18 cellular contexts compared by ENCODE assay signal in the genomic region with DNA sequence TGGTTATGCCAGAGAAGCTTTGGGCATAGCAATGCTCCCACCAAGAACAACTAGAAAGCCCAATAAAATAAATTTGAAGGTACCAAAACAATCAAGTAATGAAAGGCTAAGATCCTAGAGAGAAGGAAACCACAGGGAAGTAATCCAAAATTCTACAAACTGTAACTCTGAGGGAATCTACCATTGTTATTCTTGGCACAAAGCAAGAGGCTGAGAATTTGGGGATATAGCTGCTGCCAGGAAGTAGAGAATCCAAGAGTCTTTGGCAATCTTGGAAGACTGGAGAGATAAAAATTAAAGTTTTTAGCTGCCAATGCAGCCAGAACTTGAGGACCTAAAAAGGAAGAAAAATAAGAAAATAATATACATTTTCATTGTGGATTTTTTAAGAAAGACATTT.
DNase-seq lines count a peak whose midpoint lies in the region; FAIRE-seq and TF ChIP-seq lines count a peak whose summit lies in the region.
"Had no signal": no experiment of that assay in that cellular context is flagged by ENCODE, and none has a peak within 500 bp of the region (broad histone marks: within the 10 kb centered on the region; RNA-seq: fewer than 3 reads in every experiment).

No MANE protein-coding gene starts in this region.

- DNase-seq in AG10803 (ENCODE audit: low read depth) (peak; percentile 90), HS-27A (ENCODE audit: low read depth) (peak; percentile 14), cardiac fibroblast (ENCODE audit: low read depth in 2 of 2) (peak; percentile 71 to 92), iris pigment epithelial cell (ENCODE audit: low read depth) (peak; percentile 47), NCI-H128 (lab: John Stamatoyannopoulos, UW; ENCODE audit: unreplicated experiment) (no peak), T1000 (lab: John Stamatoyannopoulos, UW) (no peak), small intestine (no peak), cerebellum (ENCODE audit: low spot score) (no peak)
- DNase-seq: activated T-cell treated with anti-CD3 and anti-CD28 coated beads, Interleukin-2, amount 50 U/mL, for 72 hours; Calu3; endodermal cell; NCI-H1436; pancreas; T-helper 1 cell; testis had no signal

- no peak overlapping the region for H3K27ac ChIP-seq in small intestine (ENCODE audit: low read depth in 1 of 2, low read length in 1 of 2)
- H3K27ac ChIP-seq: gastroesophageal sphincter, pancreas, skin epidermis, testis had no signal

- no peak overlapping the region for H3K4me3 ChIP-seq in AG10803 (ENCODE audit: low read length)
- no peak overlapping the region for H3K4me3 ChIP-seq in cardiac fibroblast (replicated peaks in 1 of 2; ENCODE audit: low read depth in 2 of 2, low read length in 2 of 2)
- H3K4me3 ChIP-seq in small intestine (ENCODE audit: low read depth in 1 of 2, low read length in 2 of 2): no peak overlapping the region
- H3K4me3 ChIP-seq: gastroesophageal sphincter, GM23338, pancreas, skin epidermis, testis had no signal

- no peaks in the 10 kb centered on the region for H3K9me3 ChIP-seq in small intestine (ENCODE audit: control insufficient read depth, low read depth)
- H3K9me3 ChIP-seq: pancreas, testis had no signal

- no peaks in the 10 kb centered on the region for H3K36me3 ChIP-seq in small intestine (ENCODE audit: control insufficient read depth in 2 of 2, insufficient read depth in 2 of 2, low read length in 2 of 2)
- H3K36me3 ChIP-seq: pancreas had no signal

- no peaks in the 10 kb centered on the region for H3K4me1 ChIP-seq in small intestine (ENCODE audit: control insufficient read depth in 2 of 2, insufficient read depth in 1 of 2, low read depth in 1 of 2, low read length in 1 of 2)
- H3K4me1 ChIP-seq: testis had no signal

- H3K27me3 ChIP-seq in small intestine (ENCODE audit: control insufficient read depth in 2 of 2, insufficient read depth in 2 of 2, low read length in 2 of 2): no peaks in the 10 kb centered on the region
- H3K27me3 ChIP-seq: gastroesophageal sphincter, pancreas, testis had no signal

- no peak for FAIRE-seq in small intestine (lab: Jason Lieb, UNC)
- FAIRE-seq: pancreas had no signal

- no peak for TF ChIP-seq CTCF in AG10803 (conservative IDR thresholded peaks at IDR 0.05; ENCODE audit: low read length)
- no peak for TF ChIP-seq CTCF in cardiac fibroblast (IDR thresholded peaks at IDR 0.05; ENCODE audit: low read depth, low read length)

Comparison
In these comparisons a context has a peak if more than half of its experiments do, and no peak if none do; other contexts are left out.
1. DNase-seq: peak in AG10803 (single experiment), HS-27A (single experiment), cardiac fibroblast (2 of 2) and iris pigment epithelial cell (single experiment); none in NCI-H128 (single experiment), T1000 (single experiment), small intestine (single experiment) and cerebellum (single experiment).